ENCODE assay signal across 22 cellular contexts in genomic region chr1:207217778-207218511, GRCh38.
DNase-seq lines count a peak whose midpoint lies in the region; ATAC-seq, FAIRE-seq and TF ChIP-seq lines count a peak whose summit lies in the region.
"Had no signal": no experiment of that assay in that cellular context is flagged by ENCODE, and none has a peak within 500 bp of the region (broad histone marks: within the 10 kb centered on the region; RNA-seq: fewer than 3 reads in every experiment).

No MANE protein-coding gene starts in this region.

- H3K9me3 Mint-ChIP-seq in mesothelial cell of epicardium, result peaks cover 14% of the 10 kb centered on the region

- SMC1A ChIA-PET in GM12878 (lab: Charles Lee; ENCODE audit: uncharacterized antibody, unreplicated experiment), result interaction anchor here (0.7 kb wide), 1 partner anchor 103 kb away, joined by 3 read pairs; the partner anchor contains the start of gene CD55

- H3K27ac ChIP-seq in KMS-11, result peak overlapping the region; percentile 32
- H3K27ac ChIP-seq in GM12878 (ENCODE audit: control insufficient read depth, insufficient read depth), result no peak overlapping the region
- H3K27ac ChIP-seq in gastrocnemius medialis, result no peak overlapping the region
- H3K27ac ChIP-seq: psoas muscle had no signal

- in situ Hi-C loops in GM12878 (cut with MboI) (no loop called here), gastrocnemius medialis (cut with MboI; ENCODE audit: low sequenced_read_pairs in 4 of 4) (no loop called here)

- peak overlapping the region; percentile 19 for H3K27ac Mint-ChIP-seq in mesothelial cell of epicardium
- H3K27ac Mint-ChIP-seq: H9 had no signal

- ATAC-seq in GM12878 (no peak; the same call in 2 of the 3 replicates), gastrocnemius medialis (no peak), HG02970 (IDR thresholded peaks at IDR 0.05; ENCODE audit: low FRiP score, unreplicated experiment) (no peak)
- ATAC-seq: psoas muscle had no signal

- RAD21 ChIA-PET in GM12878 (lab: Charles Lee; ENCODE audit: unreplicated experiment), result no interaction called here

- BruUV-seq in GM12878 (replicated peaks; lab: Mats Ljungman, UMichigan), result no TSS peak

- peaks cover 38% of the 10 kb centered on the region for H3K4me1 ChIP-seq in KMS-11 (ENCODE audit: low read depth, poor library complexity, severe bottlenecking)
- H3K4me1 ChIP-seq in GM12878 (ENCODE audit: control insufficient read depth, insufficient read depth, low read length), result peaks cover 13% of the 10 kb centered on the region
- no peaks in the 10 kb centered on the region for H3K4me1 ChIP-seq in gastrocnemius medialis
- H3K4me1 ChIP-seq: psoas muscle had no signal

- peak; percentile 26 for DNase-seq in CD1c-positive myeloid dendritic cell (ENCODE audit: extremely low spot score)
- DNase-seq in GM12878 (ENCODE audit: low read depth, low spot score), result no peak
- DNase-seq in mesothelial cell of epicardium (ENCODE audit: low spot score in 2 of 2, unreplicated experiment in 2 of 2), result no peak
- DNase-seq in gastrocnemius medialis, result no peak
- no peak for DNase-seq in stimulated activated CD4-positive, alpha-beta T cell treated with anti-CD3 and anti-CD28 coated beads, Interleukin-2, amount 100 ng/mL, for 48 hours
- no peak for DNase-seq in NCI-H2227 (lab: John Stamatoyannopoulos, UW; ENCODE audit: unreplicated experiment)
- DNase-seq: activated CD4-positive, alpha-beta T cell treated with anti-CD3 and anti-CD28 coated beads, Interleukin-2, amount 50 U/mL, for 1 hour; C1 segment of cervical spinal cord; DMS53; H9; KBM-7; mesendoderm; NCI-H1417 treated with DMSO at 0.1 percent for 48 hours; NCI-H2171; NCI-H748 treated with DMSO at 0.1 percent for 48 hours; psoas muscle; small intestine had no signal

- TF ChIP-seq EP300 in GM12878 (IDR thresholded peaks at IDR 0.05; ENCODE audit: borderline replicate concordance in 1 of 2, control insufficient read depth in 1 of 2, low read depth in 2 of 2, low read length in 2 of 2), result no peak

- peak overlapping the region; percentile 85 for H3K4me2 ChIP-seq in KMS-11
- H3K4me2 ChIP-seq in GM12878 (ENCODE audit: control insufficient read depth, insufficient read depth), result peak overlapping the region; percentile 60; the same call in 1 of the 2 replicates
- H3K4me2 ChIP-seq: A549 had no signal

- peaks cover 4% of the 10 kb centered on the region for H3K36me3 Mint-ChIP-seq in mesothelial cell of epicardium

- CTCF ChIA-PET in GM12878 (lab: Yijun Ruan, JAX), result interaction anchor here (0.6 kb wide), 1 partner anchor 305 kb away, joined by 3 read pairs; no protein-coding TSS in a partner anchor

- no peak for TF ChIP-seq RAD21 in GM12878 (IDR thresholded peaks at IDR 0.05; ENCODE audit: insufficient read depth, low read depth, low read length)

- H4K20me1 ChIP-seq in KMS-11 (ENCODE audit: insufficient read depth) (no peaks in the 10 kb centered on the region), GM12878 (ENCODE audit: control insufficient read depth, insufficient read depth) (no peaks in the 10 kb centered on the region)

- H2AFZ ChIP-seq in KMS-11 (ENCODE audit: low read depth) (peak overlapping the region; percentile 45), GM12878 (ENCODE audit: control insufficient read depth, low read depth, low read length) (no peak overlapping the region)

- H3K36me3 ChIP-seq in KMS-11 (ENCODE audit: insufficient read depth) (no peaks in the 10 kb centered on the region), GM12878 (ENCODE audit: control insufficient read depth in 2 of 2, insufficient read depth in 2 of 2, low read length in 1 of 2) (no peaks in the 10 kb centered on the region), gastrocnemius medialis (no peaks in the 10 kb centered on the region)

- WGBS in GM12878 (ENCODE audit: insufficient coverage, insufficient replicate concordance, low lambda C conversion rate, missing lambda C conversion rate), result 9% methylated on average over 8 of the region's 8 CpGs

- H3K9ac ChIP-seq in KMS-11, result no peak overlapping the region
- H3K9ac ChIP-seq in GM12878 (ENCODE audit: control insufficient read depth, insufficient read depth, low read length), result no peak overlapping the region

- H3K27me3 ChIP-seq in KMS-11 (ENCODE audit: insufficient read depth, low read depth) (no peaks in the 10 kb centered on the region), GM12878 (replicated peaks in 1 of 2; ENCODE audit: control insufficient read depth in 2 of 2, insufficient read depth in 2 of 2, low read length in 1 of 2) (no peaks in the 10 kb centered on the region), gastrocnemius medialis (no peaks in the 10 kb centered on the region)

- H3K27me3 Mint-ChIP-seq in mesothelial cell of epicardium (ENCODE audit: low read depth), result no peaks in the 10 kb centered on the region

- H3K4me3 ChIP-seq in KMS-11 (IDR thresholded peaks at IDR 0.05; ENCODE audit: insufficient read depth, low read depth, low read length) (no peak overlapping the region), GM12878 (no peak overlapping the region), gastrocnemius medialis (no peak overlapping the region)
- H3K4me3 ChIP-seq: A549, psoas muscle had no signal

- H3K79me2 ChIP-seq in KMS-11 (ENCODE audit: insufficient read depth, low read depth), result no peaks in the 10 kb centered on the region
- no peaks in the 10 kb centered on the region for H3K79me2 ChIP-seq in GM12878 (ENCODE audit: control insufficient read depth, insufficient read depth, low read length)

- intact Hi-C loops in GM12878 (cut with micrococcal nuclease; ENCODE audit: unreplicated experiment), result no loop called here
- intact Hi-C loops in gastrocnemius medialis (cut with DNase I; ENCODE audit: low total_unique reads), result no loop called here

- H3K9me3 ChIP-seq in GM12878 (replicated peaks; ENCODE audit: control insufficient read depth, insufficient read depth, low read length), result no peaks in the 10 kb centered on the region; the same call in 2 of the 3 replicates
- H3K9me3 ChIP-seq in gastrocnemius medialis, result peaks cover 0 to 5% (median 0%) of the 10 kb centered on the region in 3 donors
- H3K9me3 ChIP-seq: A549 had no signal

- no peak for FAIRE-seq in GM12878 (lab: Jason Lieb, UNC)
- FAIRE-seq: A549, astrocyte, GM19239, small intestine had no signal

- no peak overlapping the region for H3K4me3 Mint-ChIP-seq in mesothelial cell of epicardium
- H3K4me3 Mint-ChIP-seq: H9 had no signal

- no peak for TF ChIP-seq CTCF in KMS-11 (conservative IDR thresholded peaks at IDR 0.05; ENCODE audit: low read depth, low read length)
- no peak for TF ChIP-seq CTCF in GM12878 (IDR thresholded peaks at IDR 0.05 in 2 of 3, conservative IDR thresholded peaks at IDR 0.05 in 1 of 3; ENCODE audit: control insufficient read depth in 2 of 3, extremely low read depth in 1 of 3, insufficient read depth in 1 of 3, low read depth in 3 of 3, low read length in 3 of 3)
- TF ChIP-seq CTCF in mesothelial cell of epicardium (IDR thresholded peaks at IDR 0.05; ENCODE audit: unreplicated experiment), result no peak
- TF ChIP-seq CTCF in gastrocnemius medialis (IDR thresholded peaks at IDR 0.05 in 4 of 5, conservative IDR thresholded peaks at IDR 0.05 in 1 of 5), result no peak

- peaks cover 33% of the 10 kb centered on the region for H3K4me1 Mint-ChIP-seq in mesothelial cell of epicardium

- POLR2A ChIA-PET in GM12878 (lab: Charles Lee), result no interaction called here

- TF ChIP-seq POLR2A in GM12878 (IDR thresholded peaks at IDR 0.05; ENCODE audit: low read depth, low read length) (no peak), gastrocnemius medialis (IDR thresholded peaks at IDR 0.05) (no peak)

TF ChIP-seq in GM12878, 131 proteins besides CTCF, POLR2A, EP300 and RAD21:
- peak; percentile 45; the same call in 1 of the 2 replicates for TF ChIP-seq RUNX3 (IDR thresholded peaks at IDR 0.05; ENCODE audit: low read length)
- no peak for TF ChIP-seq GATAD2B (conservative IDR thresholded peaks at IDR 0.05; ENCODE audit: low read depth)
TF ChIP-seq in GM12878: peak in this region for 1.
